In the genomic region with DNA sequence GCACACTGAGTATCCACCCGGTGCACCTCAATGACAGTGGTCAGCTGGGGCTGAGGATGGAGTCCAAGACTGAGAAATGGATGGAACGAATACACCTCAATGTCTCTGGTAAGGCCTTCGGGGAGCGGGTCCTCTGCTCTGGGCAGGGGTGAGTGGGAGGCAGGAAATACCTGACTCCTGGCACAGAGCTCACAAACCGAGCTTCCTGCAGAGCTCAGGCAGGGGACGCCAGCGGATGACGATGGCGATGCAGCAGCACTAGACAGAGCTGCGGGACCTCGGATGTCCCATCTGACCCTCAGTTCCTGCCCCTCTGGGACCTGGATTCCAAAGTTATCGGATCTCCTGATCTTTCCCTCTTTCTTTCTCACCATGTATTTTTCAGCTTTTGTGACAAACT, we compare ENCODE assay signal across 15 cellular contexts. TPM values are rescaled to one million over a fixed set of nuclear protein-coding genes. Genes with fewer than 3 reads are reported as not detected.
DNase-seq lines count a peak whose midpoint lies in the region; ATAC-seq and TF ChIP-seq lines count a peak whose summit lies in the region.
"Had no signal": no experiment of that assay in that cellular context is flagged by ENCODE, and none has a peak within 500 bp of the region (broad histone marks: within the 10 kb centered on the region; RNA-seq: fewer than 3 reads in every experiment).

No MANE protein-coding gene starts in this region.

- no peak overlapping the region for H3K4me3 Mint-ChIP-seq in activated CD8-positive, alpha-beta memory T cell treated with anti-CD3 and anti-CD28 coated beads, Interleukin-2, amount 10 ng/mL, durations not matched to agents 7 days and 5 days
- no peak overlapping the region for H3K4me3 Mint-ChIP-seq in GM23338
- peak overlapping the region; percentile 13 for H3K4me3 Mint-ChIP-seq in activated naive CD4-positive, alpha-beta T cell treated with anti-CD3 and anti-CD28 coated beads for 36 hours
- peak overlapping the region; percentile 75 to 85 for H3K4me3 Mint-ChIP-seq in stimulated activated naive B cell treated with anti-CD40 and anti-IgM and Interleukin-4, amounts not matched to agents 10 μg/mL and 1 μg/mL and 100 μg/mL, for 72 hours
- H3K4me3 Mint-ChIP-seq: type B pancreatic cell had no signal

- no peak for DNase-seq in activated CD8-positive, alpha-beta memory T cell treated with anti-CD3 and anti-CD28 coated beads, Interleukin-2, amount 10 ng/mL, durations not matched to agents 7 days and 5 days
- no peak for DNase-seq in activated CD8-positive, alpha-beta memory T cell treated with anti-CD3 and anti-CD28 coated beads, Interleukin-2, amount 50 U/mL, for 4 hours
- DNase-seq in GM23338 (ENCODE audit: low spot score) = peak; percentile 12
- peak; percentile 72 for DNase-seq in activated naive CD4-positive, alpha-beta T cell treated with anti-CD3 and anti-CD28 coated beads for 36 hours
- peak; percentile 20 for DNase-seq in stimulated activated naive B cell treated with anti-CD40 and anti-IgM and Interleukin-4, amounts not matched to agents 10 μg/mL and 1 μg/mL and 100 μg/mL, for 72 hours
- DNase-seq in NCI-H2196 treated with DMSO at 0.1 percent for 48 hours (lab: John Stamatoyannopoulos, UW; ENCODE audit: unreplicated experiment) = no peak
- no peak for DNase-seq in foreskin melanocyte
- DNase-seq: NCI-H2081 had no signal

- H3F3A ChIP-seq in GM23338 (replicated peaks; ENCODE audit: low read depth) = no peaks in the 10 kb centered on the region

- no peaks in the 10 kb centered on the region for H3K36me3 Mint-ChIP-seq in activated CD8-positive, alpha-beta memory T cell treated with anti-CD3 and anti-CD28 coated beads, Interleukin-2, amount 10 ng/mL, durations not matched to agents 7 days and 5 days
- no peaks in the 10 kb centered on the region for H3K36me3 Mint-ChIP-seq in GM23338 (ENCODE audit: low read depth)
- no peaks in the 10 kb centered on the region for H3K36me3 Mint-ChIP-seq in activated naive CD4-positive, alpha-beta T cell treated with anti-CD3 and anti-CD28 coated beads for 36 hours (ENCODE audit: low read depth)
- H3K36me3 Mint-ChIP-seq in stimulated activated naive B cell treated with anti-CD40 and anti-IgM and Interleukin-4, amounts not matched to agents 10 μg/mL and 1 μg/mL and 100 μg/mL, for 72 hours = peaks cover 54 to 72% of the 10 kb centered on the region in 2 donors
- H3K36me3 Mint-ChIP-seq: type B pancreatic cell had no signal

- CTCF ChIA-PET in activated CD8-positive, alpha-beta memory T cell treated with anti-CD3 and anti-CD28 coated beads, Interleukin-2, amount 10 ng/mL, durations not matched to agents 7 days and 5 days (lab: Charles Lee) = interaction anchor here (1.0 to 1.9 kb wide), 2 partner anchors 162 to 164 kb away, joined by 3 to 6 read pairs; no protein-coding TSS in a partner anchor
- CTCF ChIA-PET in activated naive CD4-positive, alpha-beta T cell treated with anti-CD3 and anti-CD28 coated beads for 36 hours (lab: Charles Lee) = interaction anchor here (0.5 to 2.1 kb wide), 8 partner anchors 9 to 266 kb away, joined by 3 to 9 read pairs (median 4); no protein-coding TSS in a partner anchor

- H4K20me1 ChIP-seq in GM23338 (replicated peaks; ENCODE audit: insufficient read depth) = no peaks in the 10 kb centered on the region

- intact Hi-C loops in activated naive CD4-positive, alpha-beta T cell treated with anti-CD3 and anti-CD28 coated beads for 36 hours (cut with micrococcal nuclease) = loop anchor here (1.0 kb wide), 1 partner anchor 14 kb away; a partner anchor contains a TSS

- H3K4me1 Mint-ChIP-seq in activated CD8-positive, alpha-beta memory T cell treated with anti-CD3 and anti-CD28 coated beads, Interleukin-2, amount 10 ng/mL, durations not matched to agents 7 days and 5 days = peaks cover 18% of the 10 kb centered on the region
- H3K4me1 Mint-ChIP-seq in GM23338 = peaks cover 7% of the 10 kb centered on the region
- peaks cover 22% of the 10 kb centered on the region for H3K4me1 Mint-ChIP-seq in activated naive CD4-positive, alpha-beta T cell treated with anti-CD3 and anti-CD28 coated beads for 36 hours (ENCODE audit: low read depth)
- H3K4me1 Mint-ChIP-seq in stimulated activated naive B cell treated with anti-CD40 and anti-IgM and Interleukin-4, amounts not matched to agents 10 μg/mL and 1 μg/mL and 100 μg/mL, for 72 hours = peaks cover 68 to 91% of the 10 kb centered on the region in 2 donors

- no peak overlapping the region for H3K4me3 ChIP-seq in GM23338
- H3K4me3 ChIP-seq: A549 had no signal

- H3K27ac ChIP-seq in GM23338 (ENCODE audit: low read depth) = no peak overlapping the region
- H3K27ac ChIP-seq: A549, HL-60 had no signal

- no peaks in the 10 kb centered on the region for H3K9me2 ChIP-seq in GM23338 (ENCODE audit: insufficient read depth)

- peak; percentile 58 for ATAC-seq in activated CD8-positive, alpha-beta memory T cell treated with anti-CD3 and anti-CD28 coated beads, Interleukin-2, amount 10 ng/mL, durations not matched to agents 7 days and 5 days
- ATAC-seq in GM23338 (no peak; the same call in 2 of the 3 replicates), HG03354 (IDR thresholded peaks at IDR 0.05; ENCODE audit: poor library complexity, severe bottlenecking, unreplicated experiment) (no peak)
- ATAC-seq in stimulated activated naive B cell treated with anti-CD40 and anti-IgM and Interleukin-4, amounts not matched to agents 10 μg/mL and 1 μg/mL and 100 μg/mL, for 72 hours (replicated peaks) = peak; percentile 20
- ATAC-seq: A549 had no signal

- peaks cover 23% of the 10 kb centered on the region for H3K27me3 Mint-ChIP-seq in activated CD8-positive, alpha-beta memory T cell treated with anti-CD3 and anti-CD28 coated beads, Interleukin-2, amount 10 ng/mL, durations not matched to agents 7 days and 5 days
- H3K27me3 Mint-ChIP-seq in GM23338 (ENCODE audit: insufficient read depth, low read depth, poor library complexity) = peaks cover 5% of the 10 kb centered on the region
- no peaks in the 10 kb centered on the region for H3K27me3 Mint-ChIP-seq in activated naive CD4-positive, alpha-beta T cell treated with anti-CD3 and anti-CD28 coated beads for 36 hours (ENCODE audit: low read depth)
- H3K27me3 Mint-ChIP-seq in stimulated activated naive B cell treated with anti-CD40 and anti-IgM and Interleukin-4, amounts not matched to agents 10 μg/mL and 1 μg/mL and 100 μg/mL, for 72 hours = no peaks in the 10 kb centered on the region
- H3K27me3 Mint-ChIP-seq: type B pancreatic cell had no signal

- no peak overlapping the region for H3K27ac Mint-ChIP-seq in activated CD8-positive, alpha-beta memory T cell treated with anti-CD3 and anti-CD28 coated beads, Interleukin-2, amount 10 ng/mL, durations not matched to agents 7 days and 5 days
- H3K27ac Mint-ChIP-seq in GM23338 = no peak overlapping the region
- H3K27ac Mint-ChIP-seq in activated naive CD4-positive, alpha-beta T cell treated with anti-CD3 and anti-CD28 coated beads for 36 hours = no peak overlapping the region
- peak overlapping the region; percentile 86 for H3K27ac Mint-ChIP-seq in stimulated activated naive B cell treated with anti-CD40 and anti-IgM and Interleukin-4, amounts not matched to agents 10 μg/mL and 1 μg/mL and 100 μg/mL, for 72 hours
- H3K27ac Mint-ChIP-seq: type B pancreatic cell had no signal

- no peaks in the 10 kb centered on the region for H3K79me2 ChIP-seq in GM23338 (replicated peaks; ENCODE audit: insufficient read depth)

- peak overlapping the region; percentile 28; the same call in 1 of the 2 replicates for H2AFZ ChIP-seq in GM23338

- no peak for TF ChIP-seq CTCF in GM23338 (conservative IDR thresholded peaks at IDR 0.05; ENCODE audit: low read depth in 2 of 2)

- H3K4me1 ChIP-seq in GM23338 (ENCODE audit: insufficient read depth) = no peaks in the 10 kb centered on the region
- H3K4me1 ChIP-seq: A549 had no signal

- no peaks in the 10 kb centered on the region for H3K36me3 ChIP-seq in GM23338 (ENCODE audit: insufficient read depth)

- H3K9me3 Mint-ChIP-seq in activated CD8-positive, alpha-beta memory T cell treated with anti-CD3 and anti-CD28 coated beads, Interleukin-2, amount 10 ng/mL, durations not matched to agents 7 days and 5 days (ENCODE audit: low read depth) = no peaks in the 10 kb centered on the region
- no peaks in the 10 kb centered on the region; the same call in 2 of the 3 replicates for H3K9me3 Mint-ChIP-seq in GM23338
- no peaks in the 10 kb centered on the region for H3K9me3 Mint-ChIP-seq in activated naive CD4-positive, alpha-beta T cell treated with anti-CD3 and anti-CD28 coated beads for 36 hours
- peaks cover 1 to 4% of the 10 kb centered on the region in 2 donors for H3K9me3 Mint-ChIP-seq in stimulated activated naive B cell treated with anti-CD40 and anti-IgM and Interleukin-4, amounts not matched to agents 10 μg/mL and 1 μg/mL and 100 μg/mL, for 72 hours
- H3K9me3 Mint-ChIP-seq: type B pancreatic cell had no signal

- no peaks in the 10 kb centered on the region for H3K27me3 ChIP-seq in GM23338 (ENCODE audit: insufficient read depth)

- H3K4me2 ChIP-seq in GM23338 = no peak overlapping the region
- H3K4me2 ChIP-seq: A549 had no signal

RNA-seq across cellular contexts. Expression of a gene that starts 3.8 kb away (rescaled TPM):
- total RNA-seq in activated CD8-positive, alpha-beta memory T cell treated with anti-CD3 and anti-CD28 coated beads, Interleukin-2, amount 10 ng/mL, durations not matched to agents 7 days and 5 days = under 1 TPM in 1 of 2 experiments, not detected in 1; 0.41 TPM
- total RNA-seq in GM23338 (2014; rRNA removed; shearing (Covaris generic)) = 0.10 and 0.12 TPM in 2 replicates
- polyA plus RNA-seq in GM23338 (2016; fragmentation: Nextera tagmentation; extraction: Ambion mirVana) = 0.32 and 0.66 TPM in 2 replicates
- total RNA-seq in activated naive CD4-positive, alpha-beta T cell treated with anti-CD3 and anti-CD28 coated beads for 36 hours = 1 to 10 TPM; 2.0 to 2.6 TPM

RNA-seq across cellular contexts. Expression of a gene that starts 14.9 kb away (rescaled TPM):
- not detected for total RNA-seq in activated CD8-positive, alpha-beta memory T cell treated with anti-CD3 and anti-CD28 coated beads, Interleukin-2, amount 10 ng/mL, durations not matched to agents 7 days and 5 days
- total RNA-seq in GM23338 (2014; rRNA removed; shearing (Covaris generic)) = not detected in 2 replicates
- polyA plus RNA-seq in GM23338 (2016; fragmentation: Nextera tagmentation; extraction: Ambion mirVana) = not detected in 2 replicates
- total RNA-seq in activated naive CD4-positive, alpha-beta T cell treated with anti-CD3 and anti-CD28 coated beads for 36 hours = under 1 TPM in 1 of 2 experiments, not detected in 1; 0.10 TPM
- total RNA-seq: activated CD8-positive, alpha-beta memory T cell treated with anti-CD3 and anti-CD28 coated beads for 36 hours; glomerular endothelial cell; myocyte had no signal
- polyA plus RNA-seq: A549 had no signal

RNA-seq across cellular contexts. Expression of a gene that starts 25.4 kb away (rescaled TPM):
- not detected for total RNA-seq in activated CD8-positive, alpha-beta memory T cell treated with anti-CD3 and anti-CD28 coated beads, Interleukin-2, amount 10 ng/mL, durations not matched to agents 7 days and 5 days
- 0.35 TPM in 1 of 2 replicates, not detected in the other for total RNA-seq in GM23338 (2014; rRNA removed; shearing (Covaris generic))
- polyA plus RNA-seq in GM23338 (2016; fragmentation: Nextera tagmentation; extraction: Ambion mirVana) = not detected in 2 replicates
- total RNA-seq in activated naive CD4-positive, alpha-beta T cell treated with anti-CD3 and anti-CD28 coated beads for 36 hours = 1 to 10 TPM; 4.9 to 5.3 TPM
- total RNA-seq: glomerular endothelial cell, myocyte had no signal
- polyA plus RNA-seq: A549 had no signal

RNA-seq across cellular contexts. Expression of a gene that starts 38.1 kb away (rescaled TPM):
- under 1 TPM in 1 of 2 experiments, not detected in 1; 0.12 TPM for total RNA-seq in activated CD8-positive, alpha-beta memory T cell treated with anti-CD3 and anti-CD28 coated beads, Interleukin-2, amount 10 ng/mL, durations not matched to agents 7 days and 5 days
- not detected in 2 replicates for total RNA-seq in GM23338 (2014; rRNA removed; shearing (Covaris generic))
- not detected in 2 replicates for polyA plus RNA-seq in GM23338 (2016; fragmentation: Nextera tagmentation; extraction: Ambion mirVana)
- total RNA-seq in activated naive CD4-positive, alpha-beta T cell treated with anti-CD3 and anti-CD28 coated beads for 36 hours = under 1 TPM; 0.17 to 0.30 TPM
- total RNA-seq: activated CD8-positive, alpha-beta memory T cell treated with anti-CD3 and anti-CD28 coated beads for 36 hours; glomerular endothelial cell; myocyte had no signal
- polyA plus RNA-seq: A549 had no signal

RNA-seq across cellular contexts. Expression of a gene that starts 40.9 kb away (rescaled TPM):
- under 1 TPM in 1 of 2 experiments, not detected in 1; 0.26 TPM for total RNA-seq in activated CD8-positive, alpha-beta memory T cell treated with anti-CD3 and anti-CD28 coated beads, Interleukin-2, amount 10 ng/mL, durations not matched to agents 7 days and 5 days
- 1.3 and 1.8 TPM in 2 replicates for total RNA-seq in GM23338 (2014; rRNA removed; shearing (Covaris generic))
- polyA plus RNA-seq in GM23338 (2016; fragmentation: Nextera tagmentation; extraction: Ambion mirVana) = 0.61 and 0.85 TPM in 2 replicates
- total RNA-seq in activated naive CD4-positive, alpha-beta T cell treated with anti-CD3 and anti-CD28 coated beads for 36 hours = under 1 TPM; 0.19 to 0.77 TPM
- total RNA-seq: activated CD8-positive, alpha-beta memory T cell treated with anti-CD3 and anti-CD28 coated beads for 36 hours; glomerular endothelial cell; myocyte had no signal
- polyA plus RNA-seq: A549 had no signal

Comparison
In these comparisons a context has a peak if more than half of its experiments do, and no peak if none do; other contexts are left out.
1. ATAC-seq: peak in activated CD8-positive, alpha-beta memory T cell treated with anti-CD3 and anti-CD28 coated beads, Interleukin-2, amount 10 ng/mL, durations not matched to agents 7 days and 5 days (single experiment) and stimulated activated naive B cell treated with anti-CD40 and anti-IgM and Interleukin-4, amounts not matched to agents 10 μg/mL and 1 μg/mL and 100 μg/mL, for 72 hours (2 of 2); none in GM23338 (single experiment) and HG03354 (single experiment).
2. DNase-seq: peak in GM23338 (single experiment), activated naive CD4-positive, alpha-beta T cell treated with anti-CD3 and anti-CD28 coated beads for 36 hours (single experiment) and stimulated activated naive B cell treated with anti-CD40 and anti-IgM and Interleukin-4, amounts not matched to agents 10 μg/mL and 1 μg/mL and 100 μg/mL, for 72 hours (single experiment); none in activated CD8-positive, alpha-beta memory T cell treated with anti-CD3 and anti-CD28 coated beads, Interleukin-2, amount 10 ng/mL, durations not matched to agents 7 days and 5 days (single experiment), activated CD8-positive, alpha-beta memory T cell treated with anti-CD3 and anti-CD28 coated beads, Interleukin-2, amount 50 U/mL, for 4 hours (single experiment), NCI-H2196 treated with DMSO at 0.1 percent for 48 hours (single experiment) and foreskin melanocyte (single experiment).
3. H3K4me3 Mint-ChIP-seq: peak in activated naive CD4-positive, alpha-beta T cell treated with anti-CD3 and anti-CD28 coated beads for 36 hours (single experiment) and stimulated activated naive B cell treated with anti-CD40 and anti-IgM and Interleukin-4, amounts not matched to agents 10 μg/mL and 1 μg/mL and 100 μg/mL, for 72 hours (2 of 2); none in activated CD8-positive, alpha-beta memory T cell treated with anti-CD3 and anti-CD28 coated beads, Interleukin-2, amount 10 ng/mL, durations not matched to agents 7 days and 5 days (single experiment) and GM23338 (single experiment).